In the genomic region with DNA sequence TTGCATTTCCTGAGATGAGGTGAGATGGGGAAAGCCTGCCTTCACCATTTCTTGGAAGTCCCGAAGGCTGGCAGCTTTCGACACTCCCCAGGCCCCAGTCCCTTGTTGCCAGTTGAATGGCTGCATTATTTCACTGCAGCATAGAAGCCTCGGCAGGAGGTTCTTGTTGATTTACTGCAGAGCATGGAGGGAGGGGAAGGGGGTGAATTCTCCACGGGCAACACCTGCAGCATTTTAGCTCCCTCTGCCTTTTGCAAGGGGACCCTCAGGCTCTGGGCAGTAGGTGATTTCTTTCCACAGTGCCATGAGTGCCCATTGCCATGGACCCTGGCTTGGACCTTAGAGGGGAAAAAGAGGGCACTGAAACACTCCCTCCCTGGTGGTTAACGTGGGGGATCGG, we compare ENCODE assay signal across 1 cellular context.
TF ChIP-seq lines count a peak whose summit lies in the region.

No MANE protein-coding gene starts in this region.

TF ChIP-seq in H1, 55 proteins besides CTCF, POLR2A, EP300 and RAD21:
- TF ChIP-seq CHD2 (IDR thresholded peaks at IDR 0.05; ENCODE audit: low read length): no peak
- TF ChIP-seq CHD1 (IDR thresholded peaks at IDR 0.05; ENCODE audit: low read depth, low read length): no peak
